Comparison of ENCODE assay signal across 17 cellular contexts in the genomic region with DNA sequence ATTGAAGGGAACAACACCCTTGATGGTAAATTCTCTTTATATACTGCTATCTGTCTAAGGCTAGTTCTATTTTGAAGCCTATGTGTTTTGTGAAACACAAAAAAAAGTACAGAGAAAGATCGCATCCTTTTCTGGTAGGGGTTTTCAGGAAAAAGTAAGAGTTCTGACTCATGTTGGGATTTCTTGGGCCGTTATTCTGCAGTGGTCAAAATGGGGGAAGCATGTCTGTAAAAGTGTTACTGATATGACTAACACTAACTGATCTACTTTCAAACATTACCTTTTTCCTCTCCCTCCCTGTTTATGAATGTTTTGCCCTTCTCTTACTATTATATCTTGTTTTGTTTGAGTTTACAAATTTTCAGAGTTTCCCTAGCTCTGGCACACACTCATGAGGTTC. TPM values are rescaled to one million over a fixed set of nuclear protein-coding genes. Genes with fewer than 3 reads are reported as not detected.
DNase-seq lines count a peak whose midpoint lies in the region; ATAC-seq and TF ChIP-seq lines count a peak whose summit lies in the region.
"Had no signal": no experiment of that assay in that cellular context is flagged by ENCODE, and none has a peak within 500 bp of the region (broad histone marks: within the 10 kb centered on the region; RNA-seq: fewer than 3 reads in every experiment).

No MANE protein-coding gene starts in this region.

- no peak overlapping the region for H3K4me3 Mint-ChIP-seq in nephron progenitor cell
- H3K4me3 Mint-ChIP-seq: CD14-positive monocyte had no signal

- H3K27ac Mint-ChIP-seq in nephron progenitor cell = no peak overlapping the region

- ATAC-seq in GM18861 (IDR thresholded peaks at IDR 0.05; ENCODE audit: unreplicated experiment) (peak; percentile 71), GM21381 (IDR thresholded peaks at IDR 0.05; ENCODE audit: unreplicated experiment) (peak; percentile 79), HG02973 (IDR thresholded peaks at IDR 0.05; ENCODE audit: unreplicated experiment) (peak; percentile 82)

- TF ChIP-seq CTCF in OCI-LY3 (IDR thresholded peaks at IDR 0.05; ENCODE audit: low read depth, low read length) (no peak), nephron progenitor cell (IDR thresholded peaks at IDR 0.05) (no peak)

- H3K4me1 Mint-ChIP-seq in nephron progenitor cell = no peaks in the 10 kb centered on the region
- H3K4me1 Mint-ChIP-seq: CD14-positive monocyte had no signal

- no peak overlapping the region for H3K9ac ChIP-seq in OCI-LY3 (ENCODE audit: low read length)
- H3K9ac ChIP-seq: parathyroid adenoma had no signal

- peaks cover 69% of the 10 kb centered on the region for H3K36me3 Mint-ChIP-seq in nephron progenitor cell (ENCODE audit: low read depth)

- H3K27ac ChIP-seq in OCI-LY3 (ENCODE audit: low read length) = peak overlapping the region; percentile 30; the same call in 1 of the 2 replicates
- H3K27ac ChIP-seq: parathyroid adenoma had no signal

- no peaks in the 10 kb centered on the region for H3K27me3 Mint-ChIP-seq in nephron progenitor cell (ENCODE audit: low read depth, poor library complexity)

- no peaks in the 10 kb centered on the region for H3K36me3 ChIP-seq in OCI-LY3 (replicated peaks; ENCODE audit: low read depth, low read length)

- H3K9me3 Mint-ChIP-seq in nephron progenitor cell = no peaks in the 10 kb centered on the region
- H3K9me3 Mint-ChIP-seq: CD14-positive monocyte had no signal

- no peak for DNase-seq in HuH-7 (ENCODE audit: low spot score)
- no peak for DNase-seq in nephron progenitor cell
- no peak for DNase-seq in mesenteric fat pad (ENCODE audit: low spot score)
- no peak for DNase-seq in middle frontal gyrus (ENCODE audit: extremely low spot score, low spot score)
- DNase-seq: activated CD4-positive, alpha-beta T cell treated with anti-CD3 and anti-CD28 coated beads for 1 hour; activated effector memory CD4-positive, alpha-beta T cell treated with Interleukin-2 at 50 U/mL for 16 hours; caudate nucleus; mammary epithelial cell; NCI-H146; stimulated activated naive CD4-positive, alpha-beta T cell treated with Interleukin-2 at 50 U/mL for 16 hours; SW 1271 had no signal

- H3K4me1 ChIP-seq in OCI-LY3 (ENCODE audit: low read length) = peaks cover 20% of the 10 kb centered on the region
- H3K4me1 ChIP-seq: parathyroid adenoma had no signal

- no peaks in the 10 kb centered on the region for H4K20me1 ChIP-seq in OCI-LY3 (ENCODE audit: insufficient read depth, low read length)

- H3K9me3 ChIP-seq in OCI-LY3 (ENCODE audit: insufficient read depth, low read length) = no peaks in the 10 kb centered on the region

- no peak overlapping the region for H2AFZ ChIP-seq in OCI-LY3 (ENCODE audit: low read depth, low read length)
- H2AFZ ChIP-seq: parathyroid adenoma had no signal

- H3K27me3 ChIP-seq in OCI-LY3 (ENCODE audit: low read depth, low read length) = peaks cover 6% of the 10 kb centered on the region; the same call in 1 of the 2 replicates

- peak overlapping the region; percentile 39 for H3K4me3 ChIP-seq in OCI-LY3 (ENCODE audit: low read length)

- no peaks in the 10 kb centered on the region for H3K79me2 ChIP-seq in OCI-LY3 (ENCODE audit: low read length)
- H3K79me2 ChIP-seq: parathyroid adenoma had no signal

- H3K4me2 ChIP-seq in OCI-LY3 (ENCODE audit: low read length) = peak overlapping the region; percentile 65

RNA-seq across cellular contexts. Expression of gene CTNND1, which starts 53.9 kb away (rescaled TPM):
- 150 TPM for total RNA-seq in mesenteric fat pad
